Comparison of ENCODE assay signal across 11 cellular contexts in the genomic region with DNA sequence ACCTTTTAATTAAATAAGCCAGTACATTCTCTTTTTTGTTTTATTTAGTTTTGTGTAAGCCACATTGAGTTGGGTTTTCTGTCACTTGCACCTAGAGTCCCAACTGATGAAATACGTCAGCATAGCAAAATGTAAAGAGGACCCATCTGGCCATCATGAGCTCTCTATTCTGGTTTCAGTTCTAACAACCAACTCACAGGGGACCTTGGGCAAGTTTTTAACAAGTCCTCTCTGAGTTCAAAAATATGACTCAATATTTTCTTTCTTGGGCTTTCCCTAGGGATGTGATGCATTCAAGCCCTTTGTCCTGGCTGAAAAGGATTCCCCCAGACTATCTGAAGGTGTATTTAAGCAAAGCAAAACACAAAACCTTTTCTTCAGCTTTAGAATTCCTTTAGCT. TPM values are rescaled to one million over a fixed set of nuclear protein-coding genes. Genes with fewer than 3 reads are reported as not detected.
DNase-seq lines count a peak whose midpoint lies in the region; ATAC-seq and TF ChIP-seq lines count a peak whose summit lies in the region.
"Had no signal": no experiment of that assay in that cellular context is flagged by ENCODE, and none has a peak within 500 bp of the region (broad histone marks: within the 10 kb centered on the region; RNA-seq: fewer than 3 reads in every experiment).

No MANE protein-coding gene starts in this region.

- no peaks in the 10 kb centered on the region for H3K36me3 ChIP-seq in OCI-LY7 (ENCODE audit: insufficient read depth, low read length)

- no peaks in the 10 kb centered on the region for H4K20me1 ChIP-seq in OCI-LY7 (ENCODE audit: insufficient read depth, low read length)

- H3K27me3 Mint-ChIP-seq in T-cell, result no peaks in the 10 kb centered on the region

- no peak overlapping the region for H3K27ac Mint-ChIP-seq in T-cell

- H3K79me2 ChIP-seq in OCI-LY7 (ENCODE audit: insufficient read depth, low read depth, low read length), result no peaks in the 10 kb centered on the region

- ATAC-seq in GM18867 (IDR thresholded peaks at IDR 0.05; ENCODE audit: unreplicated experiment), result peak; percentile 94
- ATAC-seq in GM21528 (IDR thresholded peaks at IDR 0.05; ENCODE audit: low FRiP score, unreplicated experiment), result peak; percentile 86
- peak; percentile 81 for ATAC-seq in HG03139 (IDR thresholded peaks at IDR 0.05; ENCODE audit: unreplicated experiment)
- no peak for ATAC-seq in T-cell (replicated peaks in 1 of 4)

- no TSS peak for BruUV-seq in OCI-LY7 (replicated peaks; lab: Mats Ljungman, UMichigan)

- CTCF ChIA-PET in T-cell (lab: Charles Lee), result interaction anchor here (0.5 to 2.7 kb wide), 4 partner anchors 9 to 15 kb away, joined by 3 to 14 read pairs (median 4); no protein-coding TSS in a partner anchor
- CTCF ChIA-PET in OCI-LY7 (lab: Charles Lee; ENCODE audit: unreplicated experiment), result no interaction called here

- no peak overlapping the region for H3K27ac ChIP-seq in OCI-LY7 (ENCODE audit: low read depth, low read length, poor library complexity, severe bottlenecking)

- no peak overlapping the region for H2AFZ ChIP-seq in OCI-LY7 (ENCODE audit: low read length)

- TF ChIP-seq CTCF in OCI-LY7 (conservative IDR thresholded peaks at IDR 0.05; ENCODE audit: low read length), result no peak

- H3K9me2 ChIP-seq in OCI-LY7 (ENCODE audit: insufficient read depth, low read length), result no peaks in the 10 kb centered on the region
- H3K9me2 ChIP-seq: SK-N-SH had no signal

- POLR2A ChIA-PET in T-cell (lab: Charles Lee) (no interaction called here), OCI-LY7 (lab: Charles Lee) (interaction anchor here (0.6 kb wide), 1 partner anchor 30 kb away, joined by 3 read pairs; no protein-coding TSS in a partner anchor)

- peaks cover 0 to 8% (median 3%) of the 10 kb centered on the region in 3 donors for H3K9me3 Mint-ChIP-seq in T-cell

- intact Hi-C loops in OCI-LY7 (cut with micrococcal nuclease; ENCODE audit: unreplicated experiment), result no loop called here

- H3K4me1 Mint-ChIP-seq in T-cell, result no peaks in the 10 kb centered on the region

- H3K4me2 ChIP-seq in OCI-LY7 (ENCODE audit: low read length), result no peak overlapping the region
- H3K4me2 ChIP-seq: SK-N-SH had no signal

- H3K4me1 ChIP-seq in OCI-LY7 (ENCODE audit: insufficient read depth, low read length, poor library complexity, severe bottlenecking), result no peaks in the 10 kb centered on the region

- no peak overlapping the region for H3K4me3 Mint-ChIP-seq in T-cell

- no peaks in the 10 kb centered on the region for H3K9me3 ChIP-seq in OCI-LY7 (ENCODE audit: low read length)
- H3K9me3 ChIP-seq: SK-N-SH had no signal

- H3K4me3 ChIP-seq in OCI-LY7 (ENCODE audit: low read depth, low read length, poor library complexity, severe bottlenecking), result no peak overlapping the region

- DNase-seq in fibroblast of the conjunctiva (ENCODE audit: low read depth) (peak; percentile 0), T-cell (no peak), T-helper 1 cell (no peak), OCI-LY7 (ENCODE audit: low spot score) (no peak), pons (ENCODE audit: low spot score) (no peak)
- DNase-seq: GF-D8, head of caudate nucleus, SK-N-SH had no signal

- no peaks in the 10 kb centered on the region for H3K36me3 Mint-ChIP-seq in T-cell

RNA-seq across cellular contexts. Expression of a gene that starts 32.9 kb away (rescaled TPM):
- total RNA-seq in T-cell (under 1 TPM in 4 of 5 donors, not detected in 1; 0.06 to 0.12 (median 0.09) TPM), OCI-LY7 (2022) (not detected in 2 replicates)
- total RNA-seq in OCI-LY7 (2014; rRNA removed; shearing (Covaris generic)), result 0.06 TPM in 1 of 2 replicates, not detected in the other

Comparison
In these comparisons a context has a peak if more than half of its experiments do, and no peak if none do; other contexts are left out.
1. ATAC-seq: peak in GM18867 (single experiment), GM21528 (single experiment) and HG03139 (single experiment); none in T-cell (0 of 4).